In the genomic region with DNA sequence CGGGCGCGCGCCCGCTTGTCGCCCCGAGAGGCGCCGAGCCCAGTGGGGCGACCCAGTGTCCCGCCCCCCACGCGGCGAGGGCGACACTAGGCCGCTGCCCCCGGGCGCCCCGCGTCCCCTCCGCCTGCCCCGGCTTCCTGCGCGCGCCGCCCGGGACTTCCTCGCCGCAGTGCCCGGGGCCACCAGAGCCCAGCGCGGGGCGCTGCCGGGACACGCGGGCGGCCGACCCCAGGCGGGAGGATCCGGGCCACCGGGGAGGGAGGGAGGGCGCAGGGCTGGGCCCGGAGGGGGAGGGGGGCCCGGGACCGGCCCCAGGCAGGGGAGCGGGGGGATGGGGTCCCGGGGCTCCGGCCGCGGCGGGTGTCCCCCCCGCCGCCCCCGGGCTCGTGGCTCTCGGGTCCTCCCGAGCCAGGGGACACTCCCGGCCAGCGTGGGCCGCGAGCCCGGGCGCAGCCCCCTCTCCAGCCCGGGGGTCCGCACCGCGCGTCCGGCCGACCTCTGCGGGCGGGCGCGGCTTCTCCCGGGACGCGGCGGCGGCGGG, we compare ENCODE assay signal across 1 cellular context.
TF ChIP-seq lines count a peak whose summit lies in the region.

No MANE protein-coding gene starts in this region.

TF ChIP-seq in HEK293, 187 proteins besides CTCF, POLR2A, EP300 and RAD21 (continued from another document):
- TF ChIP-seq, protein P1, sequence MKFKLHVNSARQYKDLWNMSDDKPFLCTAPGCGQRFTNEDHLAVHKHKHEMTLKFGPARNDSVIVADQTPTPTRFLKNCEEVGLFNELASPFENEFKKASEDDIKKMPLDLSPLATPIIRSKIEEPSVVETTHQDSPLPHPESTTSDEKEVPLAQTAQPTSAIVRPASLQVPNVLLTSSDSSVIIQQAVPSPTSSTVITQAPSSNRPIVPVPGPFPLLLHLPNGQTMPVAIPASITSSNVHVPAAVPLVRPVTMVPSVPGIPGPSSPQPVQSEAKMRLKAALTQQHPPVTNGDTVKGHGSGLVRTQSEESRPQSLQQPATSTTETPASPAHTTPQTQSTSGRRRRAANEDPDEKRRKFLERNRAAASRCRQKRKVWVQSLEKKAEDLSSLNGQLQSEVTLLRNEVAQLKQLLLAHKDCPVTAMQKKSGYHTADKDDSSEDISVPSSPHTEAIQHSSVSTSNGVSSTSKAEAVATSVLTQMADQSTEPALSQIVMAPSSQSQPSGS (tag by site-specific recombination; IDR thresholded peaks at IDR 0.05; ENCODE audit: low read depth): no peak
- TF ChIP-seq ZNF76 (tag by site-specific recombination; IDR thresholded peaks at IDR 0.05; ENCODE audit: borderline replicate concordance, low read depth): no peak
- TF ChIP-seq ZNF596 (tag by site-specific recombination; IDR thresholded peaks at IDR 0.05): no peak
- TF ChIP-seq ZBTB8A (tag by site-specific recombination; IDR thresholded peaks at IDR 0.05): no peak
